In the genomic region with DNA sequence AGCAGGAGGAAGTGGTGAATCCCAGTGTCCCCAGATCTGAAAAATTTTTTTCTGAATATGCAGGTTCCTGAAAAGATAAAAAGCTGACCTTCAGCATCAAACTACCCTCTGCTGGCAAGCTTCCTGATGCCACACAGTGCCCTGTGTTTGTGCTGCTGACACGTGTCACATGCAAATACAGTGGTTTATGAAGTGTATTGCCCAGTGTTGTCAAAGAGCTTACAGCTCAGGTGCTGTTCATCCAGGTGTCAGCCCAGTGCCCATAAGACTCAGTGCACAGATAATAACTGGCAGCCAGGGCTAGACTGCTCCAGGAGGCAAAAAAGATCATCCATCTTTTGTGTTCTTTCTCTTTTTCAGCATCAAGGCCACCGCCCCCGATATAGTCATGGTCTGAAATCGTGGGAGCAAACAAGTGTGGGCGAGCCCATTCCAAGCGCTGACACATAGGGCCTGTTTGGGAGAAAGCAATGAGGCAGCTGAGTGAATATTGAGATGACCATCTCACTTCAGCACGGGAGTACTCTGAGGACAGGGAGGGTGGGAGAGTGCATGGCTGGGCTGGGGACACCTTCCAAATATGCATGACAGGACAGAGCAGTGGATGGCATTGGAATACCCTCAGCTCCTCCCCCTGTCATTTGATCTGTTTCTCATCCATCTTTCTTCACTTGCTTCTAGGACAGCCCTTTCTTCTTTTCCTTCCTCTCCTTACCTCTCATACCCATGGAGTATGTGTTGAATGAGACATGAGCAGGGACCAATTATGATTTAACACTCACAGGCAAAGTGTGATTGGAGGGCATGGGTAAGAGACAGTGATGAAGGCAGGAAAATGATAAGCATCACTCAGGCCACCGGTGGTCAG, we compare ENCODE assay signal across 14 cellular contexts. TPM values are rescaled to one million over a fixed set of nuclear protein-coding genes. Genes with fewer than 3 reads are reported as not detected.
DNase-seq lines count a peak whose midpoint lies in the region; ATAC-seq, FAIRE-seq and TF ChIP-seq lines count a peak whose summit lies in the region.
"Had no signal": no experiment of that assay in that cellular context is flagged by ENCODE, and none has a peak within 500 bp of the region (broad histone marks: within the 10 kb centered on the region; RNA-seq: fewer than 3 reads in every experiment).

No MANE protein-coding gene starts in this region.

- intact Hi-C loops in K562 (cut with micrococcal nuclease), result no loop called here
- intact Hi-C loops in activated naive CD4-positive, alpha-beta T cell treated with anti-CD3 and anti-CD28 coated beads for 36 hours (cut with micrococcal nuclease), result no loop called here

- no peak for TF ChIP-seq RAD21 in K562 (CRISPR knock-in tag; conservative IDR thresholded peaks at IDR 0.05 in 1 of 2, IDR thresholded peaks at IDR 0.05 in 1 of 2)

- in situ Hi-C loops in K562 (cut with MboI), result no loop called here

- no peaks in the 10 kb centered on the region for H3K27me3 ChIP-seq in K562 (ENCODE audit: control insufficient read depth in 2 of 2, insufficient read depth in 2 of 2, low read length in 2 of 2)

- H3K4me2 ChIP-seq in K562 (ENCODE audit: insufficient read depth, low read length), result peak overlapping the region; percentile 28; the same call in 1 of the 2 replicates

- no peaks in the 10 kb centered on the region for H3K9me1 ChIP-seq in K562 (ENCODE audit: control insufficient read depth, insufficient read depth, low read length)

- no peak overlapping the region for H3K4me3 ChIP-seq in K562
- H3K4me3 ChIP-seq: suprapubic skin had no signal

- no peak overlapping the region for H3K27ac Mint-ChIP-seq in activated naive CD4-positive, alpha-beta T cell treated with anti-CD3 and anti-CD28 coated beads for 36 hours
- H3K27ac Mint-ChIP-seq: activated T-cell treated with anti-CD3 and anti-CD28 coated beads, Interleukin-2, amount 50 U/mL, for 72 hours had no signal

- no TSS peak for BruUV-seq in K562 (replicated peaks; lab: Mats Ljungman, UMichigan)

- no peak for TF ChIP-seq CTCF in K562 (IDR thresholded peaks at IDR 0.05 in 2 of 3, conservative IDR thresholded peaks at IDR 0.05 in 1 of 3; ENCODE audit: insufficient read depth in 2 of 3, low read depth in 1 of 3, low read length in 3 of 3)

- H3K9ac ChIP-seq in K562 (ENCODE audit: insufficient read depth in 1 of 2, low read depth in 2 of 2, low read length in 2 of 2), result no peak overlapping the region

- H4K20me1 ChIP-seq in K562 (replicated peaks; ENCODE audit: control insufficient read depth, insufficient read depth, low read length), result no peaks in the 10 kb centered on the region

- H3K36me3 Mint-ChIP-seq in activated naive CD4-positive, alpha-beta T cell treated with anti-CD3 and anti-CD28 coated beads for 36 hours (ENCODE audit: low read depth), result no peaks in the 10 kb centered on the region

- peaks cover 1% of the 10 kb centered on the region for H3K9me3 Mint-ChIP-seq in activated naive CD4-positive, alpha-beta T cell treated with anti-CD3 and anti-CD28 coated beads for 36 hours

- H2AFZ ChIP-seq in K562 (ENCODE audit: low read depth, low read length), result peak overlapping the region; percentile 73

- H3K27ac ChIP-seq in K562 (ENCODE audit: extremely low read depth, low read depth, low read length), result no peak overlapping the region
- H3K27ac ChIP-seq: neutrophil, suprapubic skin, VCaP had no signal

- 18% methylated on average over 8 of the region's 8 CpGs for WGBS in K562 (ENCODE audit: insufficient coverage, low coverage, missing lambda C conversion rate)

- H3K36me3 ChIP-seq in K562 (ENCODE audit: control insufficient read depth, insufficient read depth, low read length), result no peaks in the 10 kb centered on the region
- H3K36me3 ChIP-seq: neutrophil, suprapubic skin had no signal

- H3K79me2 ChIP-seq in K562 (ENCODE audit: control insufficient read depth, insufficient read depth, low read length), result no peaks in the 10 kb centered on the region

- H3K4me1 ChIP-seq in K562 (replicated peaks in 1 of 2; ENCODE audit: control insufficient read depth in 2 of 2, insufficient read depth in 2 of 2, low read length in 2 of 2), result peaks cover 13 to 37% of the 10 kb centered on the region in 2 experiments; a peak in 3 of 5 replicates
- H3K4me1 ChIP-seq: suprapubic skin had no signal

- FAIRE-seq in K562 (lab: Jason Lieb, UNC), result peak; percentile 37

- POLR2A ChIA-PET in K562 (lab: Yijun Ruan, JAX), result interaction anchor here (0.6 kb wide), 1 partner anchor 635 kb away, joined by 3 read pairs; no protein-coding TSS in a partner anchor

- H3K4me3 Mint-ChIP-seq in activated naive CD4-positive, alpha-beta T cell treated with anti-CD3 and anti-CD28 coated beads for 36 hours, result no peak overlapping the region
- H3K4me3 Mint-ChIP-seq: activated T-cell treated with anti-CD3 and anti-CD28 coated beads, Interleukin-2, amount 50 U/mL, for 72 hours had no signal

- DNase-seq in DMS53 (lab: John Stamatoyannopoulos, UW), result peak; percentile 92
- peak in 2 of 4 experiments; percentile 33 to 42 for DNase-seq in K562 (ENCODE audit: extremely low read depth in 1 of 4, low spot score in 3 of 4)
- DNase-seq in activated naive CD4-positive, alpha-beta T cell treated with anti-CD3 and anti-CD28 coated beads for 36 hours, result no peak
- DNase-seq in stimulated activated CD8-positive, alpha-beta memory T cell treated with anti-CD3 and anti-CD28 coated beads, Interleukin-4, amount 100 ng/mL, for 48 hours, result no peak
- DNase-seq in effector CD8-positive, alpha-beta T cell (lab: John Stamatoyannopoulos, UW), result no peak
- DNase-seq: activated T-cell treated with anti-CD3 and anti-CD28 coated beads, Interleukin-2, amount 50 U/mL, for 72 hours; central memory CD4-positive, alpha-beta T cell; stimulated activated CD4-positive, alpha-beta T cell treated with anti-CD3 and anti-CD28 coated beads, Interleukin-2, amount 100 ng/mL, for 24 hours had no signal

- TF ChIP-seq EP300 in K562 (IDR thresholded peaks at IDR 0.05; ENCODE audit: low read length), result no peak

- H3K4me1 Mint-ChIP-seq in activated naive CD4-positive, alpha-beta T cell treated with anti-CD3 and anti-CD28 coated beads for 36 hours (ENCODE audit: low read depth), result no peaks in the 10 kb centered on the region

- no peaks in the 10 kb centered on the region for H3K9me3 ChIP-seq in K562 (replicated peaks; ENCODE audit: control insufficient read depth, insufficient read depth, low read depth, low read length)
- H3K9me3 ChIP-seq: neutrophil, suprapubic skin had no signal

- peaks cover 26% of the 10 kb centered on the region for H3K27me3 Mint-ChIP-seq in activated naive CD4-positive, alpha-beta T cell treated with anti-CD3 and anti-CD28 coated beads for 36 hours (ENCODE audit: low read depth)

- CTCF ChIA-PET in K562 (lab: Yijun Ruan, JAX; ENCODE audit: low intra/inter-chr PET ratio), result no interaction called here
- CTCF ChIA-PET in activated naive CD4-positive, alpha-beta T cell treated with anti-CD3 and anti-CD28 coated beads for 36 hours (lab: Charles Lee), result no interaction called here

- peak; percentile 85 for ATAC-seq in GM19463 (IDR thresholded peaks at IDR 0.05; ENCODE audit: unreplicated experiment)
- ATAC-seq in HG03280 (IDR thresholded peaks at IDR 0.05; ENCODE audit: unreplicated experiment), result peak; percentile 77
- ATAC-seq in K562, result peak; percentile 65
- no peak for ATAC-seq in HG02623 (IDR thresholded peaks at IDR 0.05; ENCODE audit: unreplicated experiment)

- TF ChIP-seq POLR2A in K562 (conservative IDR thresholded peaks at IDR 0.05), result no peak

TF ChIP-seq in K562, 482 proteins besides CTCF, POLR2A, EP300 and RAD21 (continues in another document):
- no peak for TF ChIP-seq TAF15 (IDR thresholded peaks at IDR 0.05; ENCODE audit: low read depth, low read length)
- TF ChIP-seq NEUROD1 (IDR thresholded peaks at IDR 0.05; ENCODE audit: borderline replicate concordance, low read depth, low read length, partially characterized antibody), result no peak
- no peak for TF ChIP-seq MTA1 (IDR thresholded peaks at IDR 0.05; ENCODE audit: borderline replicate concordance)
- no peak for TF ChIP-seq ILF3 (IDR thresholded peaks at IDR 0.05; ENCODE audit: borderline replicate concordance)
- TF ChIP-seq KLF6 (CRISPR knock-in tag; IDR thresholded peaks at IDR 0.05; ENCODE audit: borderline replicate concordance), result no peak
- no peak for TF ChIP-seq ESRRB (CRISPR knock-in tag; IDR thresholded peaks at IDR 0.05; ENCODE audit: borderline replicate concordance)
- TF ChIP-seq, protein P1, sequence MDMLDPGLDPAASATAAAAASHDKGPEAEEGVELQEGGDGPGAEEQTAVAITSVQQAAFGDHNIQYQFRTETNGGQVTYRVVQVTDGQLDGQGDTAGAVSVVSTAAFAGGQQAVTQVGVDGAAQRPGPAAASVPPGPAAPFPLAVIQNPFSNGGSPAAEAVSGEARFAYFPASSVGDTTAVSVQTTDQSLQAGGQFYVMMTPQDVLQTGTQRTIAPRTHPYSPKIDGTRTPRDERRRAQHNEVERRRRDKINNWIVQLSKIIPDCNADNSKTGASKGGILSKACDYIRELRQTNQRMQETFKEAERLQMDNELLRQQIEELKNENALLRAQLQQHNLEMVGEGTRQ (CRISPR knock-in tag; IDR thresholded peaks at IDR 0.05), result peak; percentile 45; the same call in 1 of the 2 replicates

RNA-seq across cellular contexts. Expression of a gene that starts 6.4 kb away (rescaled TPM):
- 25.8 and 31.2 TPM in 2 replicates for total RNA-seq in K562 (2011; cell fraction: chromatin; rRNA removed; ENCODE audit: low replicate concordance)
- 36.3 and 38.5 TPM in 2 replicates for total RNA-seq in K562 (2011; cell fraction: nucleolus; rRNA removed)
- total RNA-seq in K562 (2011; cell fraction: nucleoplasm; rRNA removed), result 34.2 and 46.4 TPM in 2 replicates
- total RNA-seq in K562 (2014; rRNA removed) (6.0 and 6.7 TPM in 2 replicates), K562 (2014; rRNA removed; fragmentation: Illumina TruSeq; extraction: Trizol) (6.0 and 7.0 TPM in 2 replicates), K562 (2015; rRNA removed; fragmentation: Illumina TruSeq; extraction: Trizol) (4.1 and 4.7 TPM in 2 replicates), K562 (2021) (9.4 and 9.8 TPM in 2 replicates)
- polyA plus RNA-seq in K562 (2011; rRNA removed) (19.9 and 22.7 TPM in 2 replicates), K562 (2014; fragmentation: Illumina TruSeq; extraction: Trizol) (7.4 and 9.3 TPM in 2 replicates), K562 (2014; fragmentation: Nextera tagmentation; extraction: Ambion mirVana) (1 to 10 TPM; 3.1 to 3.5 TPM), K562 (2014; rRNA removed) (8.0 and 9.8 TPM in 2 replicates)
- polyA plus RNA-seq in K562 (2011; cell fraction: cytosol; rRNA removed), result 20.0 and 35.2 TPM in 2 replicates
- 16.3 and 25.6 TPM in 2 replicates for polyA plus RNA-seq in K562 (2011; cell fraction: nucleus; rRNA removed)
- polyA plus RNA-seq in K562 (2012), result 6.0 and 6.4 TPM in 2 replicates
- 19.6 and 25.5 TPM in 2 replicates for polyA minus RNA-seq in K562 (2011; rRNA and poly(A)+ RNA removed)
- 20.0 and 23.3 TPM in 2 replicates for polyA minus RNA-seq in K562 (2011; cell fraction: cytosol; rRNA and poly(A)+ RNA removed)
- polyA minus RNA-seq in K562 (2011; cell fraction: nucleus; rRNA and poly(A)+ RNA removed), result 16.6 and 19.1 TPM in 2 replicates
- under 1 TPM; 0.21 to 0.44 TPM for total RNA-seq in activated naive CD4-positive, alpha-beta T cell treated with anti-CD3 and anti-CD28 coated beads for 36 hours
